In the genomic region with DNA sequence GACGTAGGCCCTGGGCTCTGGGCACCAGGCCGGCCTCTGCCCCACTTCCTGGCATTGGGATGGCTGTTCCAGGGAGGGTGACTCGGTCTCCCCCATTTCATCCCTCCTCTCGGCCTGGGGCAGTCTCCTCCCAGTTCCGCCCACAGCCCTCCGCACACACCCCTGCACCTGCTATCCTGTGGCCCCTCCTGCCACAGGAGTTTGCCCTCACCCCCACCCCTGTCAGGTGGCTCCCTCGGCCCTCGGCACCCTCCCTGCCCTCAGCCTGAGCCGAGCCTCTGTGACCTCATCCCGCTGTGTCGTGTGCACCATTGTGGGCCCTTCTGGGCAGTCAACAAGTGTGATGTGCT, we compare ENCODE assay signal across 18 cellular contexts.
DNase-seq lines count a peak whose midpoint lies in the region; ATAC-seq and TF ChIP-seq lines count a peak whose summit lies in the region.
"Had no signal": no experiment of that assay in that cellular context is flagged by ENCODE, and none has a peak within 500 bp of the region (broad histone marks: within the 10 kb centered on the region; RNA-seq: fewer than 3 reads in every experiment).

No MANE protein-coding gene starts in this region.

- H3K4me3 Mint-ChIP-seq in activated T-cell treated with anti-CD3 and anti-CD28 coated beads, Interleukin-2, amount 50 U/mL, for 24 hours = no peak overlapping the region
- H3K4me3 Mint-ChIP-seq in activated T-cell treated with anti-CD3 and anti-CD28 coated beads, Interleukin-2, amount 50 U/mL, for 72 hours = no peak overlapping the region
- H3K4me3 Mint-ChIP-seq in endodermal cell (no peak overlapping the region), osteocyte (ENCODE audit: unreplicated experiment) (no peak overlapping the region)
- no peak overlapping the region for H3K4me3 Mint-ChIP-seq in effector memory CD8-positive, alpha-beta T cell

- H3K9me3 ChIP-seq in endodermal cell (ENCODE audit: control insufficient read depth, low read length) = peaks cover 4% of the 10 kb centered on the region
- H3K9me3 ChIP-seq in upper lobe of right lung = peaks cover 14% of the 10 kb centered on the region
- H3K9me3 ChIP-seq: MG63 had no signal

- no peak overlapping the region for H3K9ac ChIP-seq in endodermal cell (ENCODE audit: extremely low read depth, low read length, poor library complexity, severe bottlenecking)

- H3K4me1 Mint-ChIP-seq in activated T-cell treated with anti-CD3 and anti-CD28 coated beads, Interleukin-2, amount 50 U/mL, for 24 hours (ENCODE audit: low read depth) = no peaks in the 10 kb centered on the region
- no peaks in the 10 kb centered on the region for H3K4me1 Mint-ChIP-seq in activated T-cell treated with anti-CD3 and anti-CD28 coated beads, Interleukin-2, amount 50 U/mL, for 72 hours (ENCODE audit: low read depth)
- H3K4me1 Mint-ChIP-seq in endodermal cell (no peaks in the 10 kb centered on the region), osteocyte (ENCODE audit: unreplicated experiment) (no peaks in the 10 kb centered on the region)
- H3K4me1 Mint-ChIP-seq in effector memory CD8-positive, alpha-beta T cell (ENCODE audit: low read depth in 2 of 2) = no peaks in the 10 kb centered on the region

- H3K27ac ChIP-seq in endodermal cell (ENCODE audit: low read depth, low read length) (no peak overlapping the region), upper lobe of right lung (no peak overlapping the region)
- H3K27ac ChIP-seq: RWPE1 had no signal

- no peak overlapping the region for H3K27ac Mint-ChIP-seq in activated T-cell treated with anti-CD3 and anti-CD28 coated beads, Interleukin-2, amount 50 U/mL, for 24 hours
- no peak overlapping the region for H3K27ac Mint-ChIP-seq in activated T-cell treated with anti-CD3 and anti-CD28 coated beads, Interleukin-2, amount 50 U/mL, for 72 hours
- H3K27ac Mint-ChIP-seq in endodermal cell (no peak overlapping the region), osteocyte (ENCODE audit: unreplicated experiment) (no peak overlapping the region)
- no peak overlapping the region for H3K27ac Mint-ChIP-seq in effector memory CD8-positive, alpha-beta T cell

- H3K4me1 ChIP-seq in endodermal cell (ENCODE audit: control insufficient read depth, insufficient read depth, low read length) = no peaks in the 10 kb centered on the region
- H3K4me1 ChIP-seq in upper lobe of right lung = no peaks in the 10 kb centered on the region

- H3K27me3 Mint-ChIP-seq in activated T-cell treated with anti-CD3 and anti-CD28 coated beads, Interleukin-2, amount 50 U/mL, for 24 hours = no peaks in the 10 kb centered on the region
- H3K27me3 Mint-ChIP-seq in activated T-cell treated with anti-CD3 and anti-CD28 coated beads, Interleukin-2, amount 50 U/mL, for 72 hours (ENCODE audit: low read depth) = no peaks in the 10 kb centered on the region
- H3K27me3 Mint-ChIP-seq in endodermal cell (ENCODE audit: insufficient read depth) (peaks cover 9% of the 10 kb centered on the region), osteocyte (ENCODE audit: unreplicated experiment) (no peaks in the 10 kb centered on the region)
- H3K27me3 Mint-ChIP-seq in effector memory CD8-positive, alpha-beta T cell = peaks cover 11% of the 10 kb centered on the region in 2 donors

- no peak for TF ChIP-seq CTCF in endodermal cell (conservative IDR thresholded peaks at IDR 0.05)
- no peak for TF ChIP-seq CTCF in osteocyte (IDR thresholded peaks at IDR 0.05)
- TF ChIP-seq CTCF in upper lobe of right lung (IDR thresholded peaks at IDR 0.05) = no peak

- H3K36me3 Mint-ChIP-seq in activated T-cell treated with anti-CD3 and anti-CD28 coated beads, Interleukin-2, amount 50 U/mL, for 24 hours (ENCODE audit: low read depth) = peaks cover 1% of the 10 kb centered on the region
- H3K36me3 Mint-ChIP-seq in activated T-cell treated with anti-CD3 and anti-CD28 coated beads, Interleukin-2, amount 50 U/mL, for 72 hours (ENCODE audit: insufficient read depth in 2 of 2) = peaks cover 3 to 6% of the 10 kb centered on the region in 2 donors
- H3K36me3 Mint-ChIP-seq in endodermal cell (ENCODE audit: low read depth) (no peaks in the 10 kb centered on the region), osteocyte (ENCODE audit: unreplicated experiment) (no peaks in the 10 kb centered on the region)
- no peaks in the 10 kb centered on the region for H3K36me3 Mint-ChIP-seq in effector memory CD8-positive, alpha-beta T cell (ENCODE audit: insufficient read depth)

- peaks cover 4% of the 10 kb centered on the region for H3K27me3 ChIP-seq in endodermal cell (ENCODE audit: control insufficient read depth, insufficient read depth, low read length, poor library complexity, severe bottlenecking)
- H3K27me3 ChIP-seq in upper lobe of right lung = no peaks in the 10 kb centered on the region
- H3K27me3 ChIP-seq: MG63 had no signal

- H3K4me3 ChIP-seq in endodermal cell (ENCODE audit: low read length) (no peak overlapping the region), upper lobe of right lung (no peak overlapping the region)
- H3K4me3 ChIP-seq: MG63 had no signal

- WGBS in endodermal cell (ENCODE audit: insufficient coverage in 1 of 2, insufficient read length in 1 of 2), 2 experiments = 87 to 93% methylated on average over 8 to 11 of the region's 11 CpGs

- ATAC-seq in activated T-cell treated with anti-CD3 and anti-CD28 coated beads, Interleukin-2, amount 50 U/mL, for 72 hours (replicated peaks in 1 of 2) = no peak
- ATAC-seq in upper lobe of right lung = peak; percentile 22
- no peak for ATAC-seq in effector memory CD8-positive, alpha-beta T cell (replicated peaks)

- intact Hi-C loops in upper lobe of right lung (cut with DNase I) = no loop called here

- peak; percentile 11 for DNase-seq in activated T-cell treated with anti-CD3 and anti-CD28 coated beads, Interleukin-2, amount 50 U/mL, for 24 hours
- DNase-seq in activated T-cell treated with anti-CD3 and anti-CD28 coated beads, Interleukin-2, amount 50 U/mL, for 72 hours = no peak
- DNase-seq in endodermal cell (peak; percentile 19), osteocyte (ENCODE audit: extremely low spot score, unreplicated experiment) (peak; percentile 81), upper lobe of right lung (no peak), glomerular visceral epithelial cell (ENCODE audit: extremely low spot score) (no peak), NCI-H524 (lab: John Stamatoyannopoulos, UW) (no peak)
- DNase-seq in effector memory CD8-positive, alpha-beta T cell = no peak
- DNase-seq: DMS53; EL; GF-D8; MG63; NCI-H1048; NCI-H1417 treated with DMSO at 0.1 percent for 48 hours; NCI-H187; NCI-H774; NK-92 treated with Interleukin-12 subunit alpha and Interleukin-12 subunit beta, amount 100 ng/mL, for 24 hours had no signal

- peaks cover 22% of the 10 kb centered on the region for H3K9me3 Mint-ChIP-seq in activated T-cell treated with anti-CD3 and anti-CD28 coated beads, Interleukin-2, amount 50 U/mL, for 24 hours
- peaks cover 7 to 12% of the 10 kb centered on the region in 2 donors for H3K9me3 Mint-ChIP-seq in activated T-cell treated with anti-CD3 and anti-CD28 coated beads, Interleukin-2, amount 50 U/mL, for 72 hours
- H3K9me3 Mint-ChIP-seq in endodermal cell (peaks cover 21% of the 10 kb centered on the region), osteocyte (ENCODE audit: unreplicated experiment) (peaks cover 20% of the 10 kb centered on the region)
- peaks cover 3 to 10% of the 10 kb centered on the region in 2 donors for H3K9me3 Mint-ChIP-seq in effector memory CD8-positive, alpha-beta T cell

- no peaks in the 10 kb centered on the region for H3K36me3 ChIP-seq in endodermal cell (ENCODE audit: control insufficient read depth, insufficient read depth, low read length)
- no peaks in the 10 kb centered on the region for H3K36me3 ChIP-seq in upper lobe of right lung
- H3K36me3 ChIP-seq: MG63 had no signal

Comparison
In these comparisons a context has a peak if more than half of its experiments do, and no peak if none do; other contexts are left out.
1. DNase-seq: peak in activated T-cell treated with anti-CD3 and anti-CD28 coated beads, Interleukin-2, amount 50 U/mL, for 24 hours (single experiment), endodermal cell (single experiment) and osteocyte (single experiment); none in activated T-cell treated with anti-CD3 and anti-CD28 coated beads, Interleukin-2, amount 50 U/mL, for 72 hours (0 of 2), upper lobe of right lung (single experiment), glomerular visceral epithelial cell (single experiment), NCI-H524 (0 of 2) and effector memory CD8-positive, alpha-beta T cell (0 of 3).